14 cellular contexts compared by ENCODE assay signal in genomic region chr1:205766038-205766437, GRCh38. TPM values are rescaled to one million over a fixed set of nuclear protein-coding genes. Genes with fewer than 3 reads are reported as not detected.
DNase-seq lines count a peak whose midpoint lies in the region; FAIRE-seq and TF ChIP-seq lines count a peak whose summit lies in the region.
"Had no signal": no experiment of that assay in that cellular context is flagged by ENCODE, and none has a peak within 500 bp of the region (broad histone marks: within the 10 kb centered on the region; RNA-seq: fewer than 3 reads in every experiment).

No MANE protein-coding gene starts in this region.

- H3K36me3 ChIP-seq in GM23248 (ENCODE audit: low read depth) (no peaks in the 10 kb centered on the region), OCI-LY3 (replicated peaks; ENCODE audit: low read depth, low read length) (peaks cover 46% of the 10 kb centered on the region), bronchial epithelial cell (ENCODE audit: control insufficient read depth, insufficient read depth, low read length) (peaks cover 2% of the 10 kb centered on the region), osteoblast (ENCODE audit: insufficient read depth, low read length) (no peaks in the 10 kb centered on the region), transverse colon (no peaks in the 10 kb centered on the region), esophagus squamous epithelium (peaks cover 0 to 5% (median 0%) of the 10 kb centered on the region in 3 donors)

- TF ChIP-seq POLR2A in transverse colon (IDR thresholded peaks at IDR 0.05) (no peak), esophagus squamous epithelium (IDR thresholded peaks at IDR 0.05) (no peak)

- TF ChIP-seq CTCF in OCI-LY3 (IDR thresholded peaks at IDR 0.05; ENCODE audit: low read depth, low read length), result no peak
- no peak for TF ChIP-seq CTCF in bronchial epithelial cell (IDR thresholded peaks at IDR 0.05; ENCODE audit: insufficient read depth, low read length, severe bottlenecking)
- TF ChIP-seq CTCF in osteoblast (IDR thresholded peaks at IDR 0.05; ENCODE audit: extremely low read depth, low read depth, low read length), result no peak
- no peak for TF ChIP-seq CTCF in transverse colon (IDR thresholded peaks at IDR 0.05)
- no peak for TF ChIP-seq CTCF in esophagus squamous epithelium (IDR thresholded peaks at IDR 0.05)

- no peaks in the 10 kb centered on the region for H3F3A ChIP-seq in GM23248 (ENCODE audit: insufficient read depth)

- DNase-seq in GM23248, result peak; percentile 37
- DNase-seq in bronchial epithelial cell (ENCODE audit: low read depth), result peak; percentile 62
- peak; percentile 76 for DNase-seq in osteoblast (ENCODE audit: insufficient read length, low spot score, missing footprints)
- DNase-seq in transverse colon, result no peak
- DNase-seq in esophagus squamous epithelium (lab: John Stamatoyannopoulos, UW), result no peak
- DNase-seq in stimulated activated CD4-positive, alpha-beta T cell treated with anti-CD3 and anti-CD28 coated beads, Interleukin-4, amount 100 ng/mL, for 1 hour, result no peak
- DNase-seq: MV-4-11, naive B cell had no signal

- H3K27me3 ChIP-seq in GM23248 (replicated peaks; ENCODE audit: insufficient read depth) (no peaks in the 10 kb centered on the region), OCI-LY3 (ENCODE audit: low read depth, low read length) (no peaks in the 10 kb centered on the region), bronchial epithelial cell (ENCODE audit: control insufficient read depth, insufficient read depth, low read length) (no peaks in the 10 kb centered on the region), osteoblast (ENCODE audit: insufficient read depth, low read length) (no peaks in the 10 kb centered on the region), transverse colon (no peaks in the 10 kb centered on the region), esophagus squamous epithelium (no peaks in the 10 kb centered on the region)
- H3K27me3 ChIP-seq: esophagus muscularis mucosa, hepatocyte, SJSA1 had no signal

- H3K9ac ChIP-seq in GM23248 (no peak overlapping the region), OCI-LY3 (ENCODE audit: low read length) (peak overlapping the region; percentile 74; the same call in 1 of the 2 replicates)

- H3K79me2 ChIP-seq in GM23248 (ENCODE audit: insufficient read depth), result no peaks in the 10 kb centered on the region
- H3K79me2 ChIP-seq in OCI-LY3 (ENCODE audit: low read length), result peaks cover 67% of the 10 kb centered on the region
- no peaks in the 10 kb centered on the region for H3K79me2 ChIP-seq in osteoblast (ENCODE audit: insufficient read depth, low read length)
- H3K79me2 ChIP-seq: hepatocyte had no signal

- FAIRE-seq in bronchial epithelial cell (lab: Jason Lieb, UNC), result no peak
- FAIRE-seq: colon, GM12878 had no signal

- H3K27ac ChIP-seq in GM23248, result no peak overlapping the region
- peak overlapping the region; percentile 91 for H3K27ac ChIP-seq in OCI-LY3 (ENCODE audit: low read length)
- no peak overlapping the region for H3K27ac ChIP-seq in osteoblast (ENCODE audit: low read depth, low read length)
- no peak overlapping the region for H3K27ac ChIP-seq in transverse colon
- H3K27ac ChIP-seq in esophagus squamous epithelium, result no peak overlapping the region
- H3K27ac ChIP-seq: esophagus muscularis mucosa, hepatocyte, SJSA1 had no signal

- H3K4me1 ChIP-seq in GM23248 (ENCODE audit: insufficient read depth), result peaks cover 11% of the 10 kb centered on the region
- H3K4me1 ChIP-seq in OCI-LY3 (ENCODE audit: low read length), result peaks cover 75% of the 10 kb centered on the region
- no peaks in the 10 kb centered on the region for H3K4me1 ChIP-seq in osteoblast (ENCODE audit: insufficient read depth, low read length)
- H3K4me1 ChIP-seq in transverse colon, result no peaks in the 10 kb centered on the region
- H3K4me1 ChIP-seq in esophagus squamous epithelium, result peaks cover 0 to 23% (median 9%) of the 10 kb centered on the region in 3 donors

- no peaks in the 10 kb centered on the region for H3K9me3 ChIP-seq in GM23248 (ENCODE audit: low read depth)
- no peaks in the 10 kb centered on the region for H3K9me3 ChIP-seq in OCI-LY3 (ENCODE audit: insufficient read depth, low read length)
- no peaks in the 10 kb centered on the region for H3K9me3 ChIP-seq in osteoblast (ENCODE audit: low read depth, low read length)
- no peaks in the 10 kb centered on the region for H3K9me3 ChIP-seq in transverse colon
- H3K9me3 ChIP-seq in esophagus squamous epithelium, result no peaks in the 10 kb centered on the region
- H3K9me3 ChIP-seq: esophagus muscularis mucosa, SJSA1 had no signal

- H3K4me3 ChIP-seq in GM23248, result no peak overlapping the region
- H3K4me3 ChIP-seq in OCI-LY3 (ENCODE audit: low read length), result no peak overlapping the region
- H3K4me3 ChIP-seq in bronchial epithelial cell (ENCODE audit: low read depth, low read length), result no peak overlapping the region
- H3K4me3 ChIP-seq in osteoblast (ENCODE audit: insufficient read depth, low read length), result no peak overlapping the region
- no peak overlapping the region for H3K4me3 ChIP-seq in transverse colon
- H3K4me3 ChIP-seq in esophagus squamous epithelium, result no peak overlapping the region
- H3K4me3 ChIP-seq: esophagus muscularis mucosa, GM12878, hepatocyte, SJSA1 had no signal

- H4K20me1 ChIP-seq in GM23248 (ENCODE audit: insufficient read depth), result no peaks in the 10 kb centered on the region
- no peaks in the 10 kb centered on the region for H4K20me1 ChIP-seq in OCI-LY3 (ENCODE audit: insufficient read depth, low read length)
- H4K20me1 ChIP-seq in osteoblast (ENCODE audit: insufficient read depth, low read length), result no peaks in the 10 kb centered on the region

- in situ Hi-C loops in GM23248 (cut with MboI), result no loop called here
- in situ Hi-C loops in transverse colon (cut with MboI; ENCODE audit: low pct_ligation_motif_present in 1 of 4, low pct_unique_long_range_greater_than_20kb in 1 of 4, low sequenced_read_pairs in 3 of 4), result no loop called here

- intact Hi-C loops in transverse colon (cut with DNase I; ENCODE audit: low total_unique reads), result no loop called here
- intact Hi-C loops in esophagus squamous epithelium (cut with DNase I), result no loop called here

- 63 to 66% methylated on average over 5 of the region's 5 CpGs for WGBS in GM23248 (ENCODE audit: low coverage in 1 of 2, low lambda C conversion rate in 2 of 2, missing lambda C conversion rate in 2 of 2), 2 experiments
- 67 to 100% methylated on average over 2 to 5 of the region's 5 CpGs for WGBS in transverse colon (ENCODE audit: low coverage in 1 of 2), 2 donors
- 43 to 50% methylated on average over 5 of the region's 5 CpGs for WGBS in esophagus squamous epithelium, 2 donors

- H2AFZ ChIP-seq in GM23248 (no peak overlapping the region), OCI-LY3 (ENCODE audit: low read depth, low read length) (no peak overlapping the region), osteoblast (ENCODE audit: low read length) (no peak overlapping the region)
- H2AFZ ChIP-seq: hepatocyte had no signal

- no peak for TF ChIP-seq EP300 in transverse colon (IDR thresholded peaks at IDR 0.05; ENCODE audit: low read depth)

- H3K4me2 ChIP-seq in GM23248 (ENCODE audit: unreplicated experiment), result no peak overlapping the region
- H3K4me2 ChIP-seq in OCI-LY3 (ENCODE audit: low read length), result peak overlapping the region; percentile 89
- H3K4me2 ChIP-seq in osteoblast (ENCODE audit: insufficient read depth, low read length), result no peak overlapping the region
- H3K4me2 ChIP-seq: hepatocyte had no signal

- H3K9me2 ChIP-seq in GM23248 (ENCODE audit: insufficient read depth), result no peaks in the 10 kb centered on the region

RNA-seq across cellular contexts. Expression of gene RAB29, which starts 9.2 kb away (rescaled TPM):
- 12.1 and 16.8 TPM in 2 replicates for total RNA-seq in GM23248 (2014; rRNA removed; shearing (Covaris generic))
- 18.0 and 18.1 TPM in 2 replicates for polyA plus RNA-seq in GM23248 (2016; fragmentation: Nextera tagmentation; extraction: Ambion mirVana)
- 14.3 and 18.7 TPM in 2 replicates for total RNA-seq in bronchial epithelial cell
- 37.6 and 43.3 TPM in 2 replicates for total RNA-seq in osteoblast
- total RNA-seq in transverse colon, result 10 to 100 TPM in 2 of 4 donors, 1 to 10 TPM in 2; 1.1 to 13.9 (median 10.2) TPM
- 10 to 100 TPM in 1 of 4 donors, 1 to 10 TPM in 3; 3.0 to 19.3 (median 7.0) TPM for total RNA-seq in esophagus squamous epithelium

RNA-seq across cellular contexts. Expression of gene NUCKS1, which starts 16.1 kb away (rescaled TPM):
- 122 and 125 TPM in 2 replicates for total RNA-seq in GM23248 (2014; rRNA removed; shearing (Covaris generic))
- polyA plus RNA-seq in GM23248 (2016; fragmentation: Nextera tagmentation; extraction: Ambion mirVana), result 69.2 and 69.9 TPM in 2 replicates
- total RNA-seq in bronchial epithelial cell (72.1 and 91.1 TPM in 2 replicates), osteoblast (132 and 140 TPM in 2 replicates), transverse colon (10 to 100 TPM; 21.7 to 45.7 (median 35.1) TPM), esophagus squamous epithelium (10 to 100 TPM; 32.4 to 73.4 (median 60.9) TPM)

RNA-seq across cellular contexts. Expression of gene SLC41A1, which starts 47.0 kb away (rescaled TPM):
- 22.4 and 24.4 TPM in 2 replicates for total RNA-seq in GM23248 (2014; rRNA removed; shearing (Covaris generic))
- polyA plus RNA-seq in GM23248 (2016; fragmentation: Nextera tagmentation; extraction: Ambion mirVana), result 21.3 and 22.7 TPM in 2 replicates
- total RNA-seq in bronchial epithelial cell, result 6.6 and 8.6 TPM in 2 replicates
- 28.0 and 29.3 TPM in 2 replicates for total RNA-seq in osteoblast
- 1 to 10 TPM; 5.1 to 7.0 (median 5.6) TPM for total RNA-seq in transverse colon
- total RNA-seq in esophagus squamous epithelium, result 10 to 100 TPM in 2 of 4 donors, 1 to 10 TPM in 2; 5.2 to 14.1 (median 8.3) TPM

Comparison
In these comparisons a context has a peak if more than half of its experiments do, and no peak if none do; other contexts are left out.
1. DNase-seq: peak in GM23248 (single experiment), bronchial epithelial cell (single experiment) and osteoblast (single experiment); none in transverse colon (single experiment), esophagus squamous epithelium (single experiment) and stimulated activated CD4-positive, alpha-beta T cell treated with anti-CD3 and anti-CD28 coated beads, Interleukin-4, amount 100 ng/mL, for 1 hour (single experiment).